In the genomic region with DNA sequence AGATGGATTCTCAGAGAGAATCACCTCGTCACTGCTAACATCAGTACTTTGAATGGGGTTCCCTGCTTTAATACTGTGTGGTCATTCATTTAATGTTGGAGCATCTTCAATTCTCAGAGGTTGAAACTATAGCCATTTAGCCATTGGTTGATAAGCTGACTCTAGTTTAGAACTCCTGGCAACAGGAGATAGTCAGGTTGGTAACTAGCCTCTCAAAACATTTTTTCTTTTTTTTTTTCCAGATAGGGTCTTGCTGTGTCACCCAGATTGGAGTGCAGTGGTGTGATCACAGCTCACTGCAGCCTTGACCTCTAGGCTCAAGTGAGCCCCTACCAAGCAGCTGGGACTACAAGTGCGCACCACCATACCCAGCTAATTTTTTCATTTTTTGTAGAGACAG, we compare ENCODE assay signal across 24 cellular contexts. TPM values are rescaled to one million over a fixed set of nuclear protein-coding genes. Genes with fewer than 3 reads are reported as not detected.
DNase-seq lines count a peak whose midpoint lies in the region; ATAC-seq and TF ChIP-seq lines count a peak whose summit lies in the region.
"Had no signal": no experiment of that assay in that cellular context is flagged by ENCODE, and none has a peak within 500 bp of the region (broad histone marks: within the 10 kb centered on the region; RNA-seq: fewer than 3 reads in every experiment).

No MANE protein-coding gene starts in this region.

- H3K4me1 ChIP-seq in A673 (ENCODE audit: insufficient read depth, low read length, poor library complexity, severe bottlenecking) (peaks cover 26% of the 10 kb centered on the region), mucosa of descending colon (ENCODE audit: low read depth) (peaks cover 8% of the 10 kb centered on the region)

- intact Hi-C loops in A673 (cut with micrococcal nuclease; ENCODE audit: unreplicated experiment) (no loop called here), mucosa of descending colon (cut with DNase I, micrococcal nuclease) (loop anchor here in 1 of 2 donors (10.0 kb wide), 1 partner anchor 47 kb away; no protein-coding TSS in a partner anchor)
- intact Hi-C loops in CD4-positive, alpha-beta T cell (cut with DNase I, micrococcal nuclease) = no loop called here

- no peak overlapping the region for H3K9ac ChIP-seq in SK-N-MC (ENCODE audit: insufficient read length)
- H3K9ac ChIP-seq: BLaER1 treated with 17β-estradiol and CSF1 and Interleukin-3, amounts not matched to agents 10 nM and 100 nM had no signal

- DNase-seq in A673 (ENCODE audit: low spot score) (no peak), SK-N-MC (ENCODE audit: low read depth, low spot score) (no peak), mucosa of descending colon (no peak), NCI-H524 (lab: John Stamatoyannopoulos, UW) (no peak), NCI-H510A treated with DMSO at 0.1 percent for 48 hours (lab: John Stamatoyannopoulos, UW) (no peak)
- no peak for DNase-seq in CD4-positive, alpha-beta T cell
- DNase-seq in stimulated activated naive B cell treated with anti-CD40 and anti-IgM and Interleukin-4, amounts not matched to agents 10 μg/mL and 1 μg/mL and 100 μg/mL, for 72 hours = no peak
- DNase-seq: 8988T; AML-193; CD4-positive, alpha-beta memory T cell; CD8-positive, alpha-beta memory T cell; COR-L47; DMS 273 treated with DMSO at 0.1 percent for 48 hours; DMS153; DMS53; DMS79; DND-41; EL; GDM1 had no signal

- CTCF ChIA-PET in A673 (lab: Charles Lee) = no interaction called here
- CTCF ChIA-PET in CD4-positive, alpha-beta T cell (lab: Charles Lee) = interaction anchor here (0.8 to 1.0 kb wide), 2 partner anchors 54 to 73 kb away, joined by 3 read pairs; no protein-coding TSS in a partner anchor

- no peak overlapping the region for H3K27ac Mint-ChIP-seq in CD4-positive, alpha-beta T cell
- H3K27ac Mint-ChIP-seq in stimulated activated naive B cell treated with anti-CD40 and anti-IgM and Interleukin-4, amounts not matched to agents 10 μg/mL and 1 μg/mL and 100 μg/mL, for 72 hours = peak overlapping the region; percentile 3
- H3K27ac Mint-ChIP-seq: B cell; CD8-positive, alpha-beta memory T cell had no signal

- POLR2A ChIA-PET in A673 (lab: Charles Lee; ENCODE audit: low non-redundant PET) = no interaction called here
- POLR2A ChIA-PET in CD4-positive, alpha-beta T cell (lab: Charles Lee) = no interaction called here

- H3K4me3 ChIP-seq in A673 (ENCODE audit: low read depth, low read length, poor library complexity, severe bottlenecking) (no peak overlapping the region), SK-N-MC (no peak overlapping the region), mucosa of descending colon (no peak overlapping the region)
- H3K4me3 ChIP-seq: BLaER1 treated with 17β-estradiol and CSF1 and Interleukin-3, amounts not matched to agents 10 nM and 100 nM; GM12878 had no signal

- TF ChIP-seq CTCF in A673 (conservative IDR thresholded peaks at IDR 0.05; ENCODE audit: low read depth, low read length) (no peak), mucosa of descending colon (IDR thresholded peaks at IDR 0.05) (no peak)
- TF ChIP-seq CTCF in CD4-positive, alpha-beta T cell (IDR thresholded peaks at IDR 0.05) = no peak

- no peaks in the 10 kb centered on the region for H3K27me3 Mint-ChIP-seq in CD4-positive, alpha-beta T cell
- H3K27me3 Mint-ChIP-seq in stimulated activated naive B cell treated with anti-CD40 and anti-IgM and Interleukin-4, amounts not matched to agents 10 μg/mL and 1 μg/mL and 100 μg/mL, for 72 hours = no peaks in the 10 kb centered on the region
- H3K27me3 Mint-ChIP-seq: B cell; CD4-positive, alpha-beta memory T cell had no signal

- peak overlapping the region; percentile 11 for H3K4me3 Mint-ChIP-seq in CD4-positive, alpha-beta T cell
- no peak overlapping the region for H3K4me3 Mint-ChIP-seq in stimulated activated naive B cell treated with anti-CD40 and anti-IgM and Interleukin-4, amounts not matched to agents 10 μg/mL and 1 μg/mL and 100 μg/mL, for 72 hours
- H3K4me3 Mint-ChIP-seq: B cell; CD4-positive, alpha-beta memory T cell had no signal

- peaks cover 27% of the 10 kb centered on the region for H3K4me1 Mint-ChIP-seq in CD4-positive, alpha-beta T cell (ENCODE audit: low read depth)
- peaks cover 18 to 24% of the 10 kb centered on the region in 2 donors for H3K4me1 Mint-ChIP-seq in stimulated activated naive B cell treated with anti-CD40 and anti-IgM and Interleukin-4, amounts not matched to agents 10 μg/mL and 1 μg/mL and 100 μg/mL, for 72 hours

- no TSS peak for BruUV-seq in A673 (replicated peaks; lab: Mats Ljungman, UMichigan)

- no peak for ATAC-seq in CD4-positive, alpha-beta T cell (ENCODE audit: poor library complexity)
- no peak for ATAC-seq in stimulated activated naive B cell treated with anti-CD40 and anti-IgM and Interleukin-4, amounts not matched to agents 10 μg/mL and 1 μg/mL and 100 μg/mL, for 72 hours (replicated peaks)
- no peak for ATAC-seq in GM18868 (IDR thresholded peaks at IDR 0.05; ENCODE audit: unreplicated experiment)
- no peak for ATAC-seq in mucosa of descending colon
- ATAC-seq: GM12878 had no signal

- no peaks in the 10 kb centered on the region for H3K9me3 Mint-ChIP-seq in CD4-positive, alpha-beta T cell
- no peaks in the 10 kb centered on the region for H3K9me3 Mint-ChIP-seq in stimulated activated naive B cell treated with anti-CD40 and anti-IgM and Interleukin-4, amounts not matched to agents 10 μg/mL and 1 μg/mL and 100 μg/mL, for 72 hours
- H3K9me3 Mint-ChIP-seq: CD4-positive, alpha-beta memory T cell; CD8-positive, alpha-beta memory T cell had no signal

- no peaks in the 10 kb centered on the region for H3K36me3 ChIP-seq in A673 (ENCODE audit: insufficient read depth, low read length, poor library complexity, severe bottlenecking)
- no peaks in the 10 kb centered on the region for H3K36me3 ChIP-seq in SK-N-MC (ENCODE audit: insufficient read depth, low read length)
- H3K36me3 ChIP-seq in mucosa of descending colon (ENCODE audit: low read depth) = no peaks in the 10 kb centered on the region
- H3K36me3 ChIP-seq: BLaER1 treated with 17β-estradiol and CSF1 and Interleukin-3, amounts not matched to agents 10 nM and 100 nM had no signal

- H3K9me3 ChIP-seq in A673 (ENCODE audit: low read depth, low read length, poor library complexity, severe bottlenecking) (no peaks in the 10 kb centered on the region), SK-N-MC (ENCODE audit: low read depth, low read length) (no peaks in the 10 kb centered on the region), mucosa of descending colon (no peaks in the 10 kb centered on the region)
- no peaks in the 10 kb centered on the region for H3K9me3 ChIP-seq in CD4-positive, alpha-beta T cell (ENCODE audit: control insufficient read depth, low read length)
- H3K9me3 ChIP-seq: BLaER1 treated with 17β-estradiol and CSF1 and Interleukin-3, amounts not matched to agents 10 nM and 100 nM had no signal

- H3K36me3 Mint-ChIP-seq in CD4-positive, alpha-beta T cell (ENCODE audit: low read depth) = peaks cover 4% of the 10 kb centered on the region
- H3K36me3 Mint-ChIP-seq in stimulated activated naive B cell treated with anti-CD40 and anti-IgM and Interleukin-4, amounts not matched to agents 10 μg/mL and 1 μg/mL and 100 μg/mL, for 72 hours = peaks cover 1% of the 10 kb centered on the region in 2 donors

- H3K27ac ChIP-seq in A673 (ENCODE audit: low read depth, low read length, poor library complexity, severe bottlenecking) = peak overlapping the region; percentile 58
- H3K27ac ChIP-seq in CD4-positive, alpha-beta T cell (ENCODE audit: low read depth, low read length) = no peak overlapping the region
- peak overlapping the region; percentile 90; the same call in 1 of the 2 replicates for H3K27ac ChIP-seq in SK-N-MC
- H3K27ac ChIP-seq: BLaER1 treated with 17β-estradiol and CSF1 and Interleukin-3, amounts not matched to agents 10 nM and 100 nM; C4-2B had no signal

- H3K27me3 ChIP-seq in A673 (replicated peaks; ENCODE audit: insufficient read depth, low read depth, low read length, poor library complexity) = no peaks in the 10 kb centered on the region
- no peaks in the 10 kb centered on the region for H3K27me3 ChIP-seq in CD4-positive, alpha-beta T cell (ENCODE audit: control insufficient read depth, insufficient read depth, low read length)
- H3K27me3 ChIP-seq: BLaER1 treated with 17β-estradiol and CSF1 and Interleukin-3, amounts not matched to agents 10 nM and 100 nM had no signal

RNA-seq across cellular contexts. Expression of a gene that starts 3.5 kb away (rescaled TPM):
- total RNA-seq in A673 (2021) = 28.2 and 29.0 TPM in 2 replicates
- 1 to 10 TPM; 9.2 to 9.8 TPM for total RNA-seq in CD4-positive, alpha-beta T cell
- total RNA-seq in mucosa of descending colon = 10 to 100 TPM in 1 of 3 donors, 1 to 10 TPM in 2; 2.5 to 17.7 (median 4.7) TPM

RNA-seq across cellular contexts. Expression of a gene that starts 11.2 kb away (rescaled TPM):
- total RNA-seq in A673 (2021) (5.7 and 6.4 TPM in 2 replicates), mucosa of descending colon (1 to 10 TPM; 3.0 to 5.0 (median 3.7) TPM)
- 1 to 10 TPM; 2.8 to 3.9 TPM for total RNA-seq in CD4-positive, alpha-beta T cell
